22 cellular contexts compared by ENCODE assay signal in genomic region chr10:108899686-108900085, GRCh38.
DNase-seq lines count a peak whose midpoint lies in the region; ATAC-seq, FAIRE-seq and TF ChIP-seq lines count a peak whose summit lies in the region.
"Had no signal": no experiment of that assay in that cellular context is flagged by ENCODE, and none has a peak within 500 bp of the region (broad histone marks: within the 10 kb centered on the region; RNA-seq: fewer than 3 reads in every experiment).

No MANE protein-coding gene starts in this region.

- H2AFZ ChIP-seq in OCI-LY3 (ENCODE audit: low read depth, low read length) (no peak overlapping the region), astrocyte (ENCODE audit: low read depth, low read length) (no peak overlapping the region), neural cell (ENCODE audit: low read depth, low read length) (peak overlapping the region; percentile 25)

- no peaks in the 10 kb centered on the region for H3F3A ChIP-seq in neural cell (ENCODE audit: insufficient read depth, low read length, poor library complexity, severe bottlenecking)

- H3K79me2 ChIP-seq in OCI-LY3 (ENCODE audit: low read length): peaks cover 66% of the 10 kb centered on the region
- H3K79me2 ChIP-seq in astrocyte (ENCODE audit: insufficient read depth, low read length): no peaks in the 10 kb centered on the region
- H3K79me2 ChIP-seq in neural cell (replicated peaks; ENCODE audit: insufficient read depth, low read length): no peaks in the 10 kb centered on the region

- TF ChIP-seq CTCF in OCI-LY3 (IDR thresholded peaks at IDR 0.05; ENCODE audit: low read depth, low read length) (peak; percentile 45), astrocyte (IDR thresholded peaks at IDR 0.05; ENCODE audit: insufficient read depth, low read depth, low read length) (no peak), neural cell (IDR thresholded peaks at IDR 0.05; ENCODE audit: poor library complexity, severe bottlenecking) (no peak)

- no peaks in the 10 kb centered on the region for H3K27me3 Mint-ChIP-seq in astrocyte (ENCODE audit: low read depth, unreplicated experiment)
- H3K27me3 Mint-ChIP-seq: CD4-positive, CD25-positive, alpha-beta regulatory T cell had no signal

- H3K4me1 Mint-ChIP-seq in astrocyte (ENCODE audit: low read depth, unreplicated experiment): peaks cover 16% of the 10 kb centered on the region
- H3K4me1 Mint-ChIP-seq: CD4-positive, CD25-positive, alpha-beta regulatory T cell had no signal

- H3K36me3 Mint-ChIP-seq in astrocyte (ENCODE audit: low read depth, unreplicated experiment): no peaks in the 10 kb centered on the region
- H3K36me3 Mint-ChIP-seq: CD4-positive, CD25-positive, alpha-beta regulatory T cell had no signal

- DNase-seq in ELR (ENCODE audit: low read depth) (peak; percentile 15), astrocyte (ENCODE audit: low read depth) (no peak), right cardiac atrium (no peak), NCI-H345 (lab: John Stamatoyannopoulos, UW) (no peak), midbrain (lab: John Stamatoyannopoulos, UW) (no peak)
- DNase-seq: CD4-positive, CD25-positive, alpha-beta regulatory T cell; DMS79; KBM-7; NCI-H1105; NCI-H146; NCI-H2029; NCI-H2227 treated with DMSO at 0.1 percent for 48 hours; NCI-H510A treated with DMSO at 0.1 percent for 48 hours; NCI-H774; OCI-M1 had no signal

- H3K36me3 ChIP-seq in OCI-LY3 (replicated peaks; ENCODE audit: low read depth, low read length) (no peaks in the 10 kb centered on the region), astrocyte (ENCODE audit: insufficient read depth, low read length) (no peaks in the 10 kb centered on the region), neural cell (ENCODE audit: insufficient read depth, low read length) (no peaks in the 10 kb centered on the region)

- peak overlapping the region; percentile 59 for H3K4me3 ChIP-seq in OCI-LY3 (ENCODE audit: low read length)
- no peak overlapping the region for H3K4me3 ChIP-seq in astrocyte (ENCODE audit: insufficient read depth, low read depth, low read length)
- H3K4me3 ChIP-seq in neural cell (ENCODE audit: low read length): no peak overlapping the region
- H3K4me3 ChIP-seq in right cardiac atrium (ENCODE audit: low read length): no peak overlapping the region
- H3K4me3 ChIP-seq: A549, GM12878 had no signal

- no peak for FAIRE-seq in astrocyte (lab: Jason Lieb, UNC)
- FAIRE-seq: A549, GM12878, H54 had no signal

- H3K27ac Mint-ChIP-seq in astrocyte (ENCODE audit: unreplicated experiment): peak overlapping the region; percentile 16
- H3K27ac Mint-ChIP-seq: CD4-positive, CD25-positive, alpha-beta regulatory T cell had no signal

- peak overlapping the region; percentile 65 for H3K4me2 ChIP-seq in OCI-LY3 (ENCODE audit: low read length)
- H3K4me2 ChIP-seq in astrocyte (ENCODE audit: low read length): peak overlapping the region; percentile 30
- H3K4me2 ChIP-seq in neural cell (ENCODE audit: low read length): no peak overlapping the region
- H3K4me2 ChIP-seq: A549 had no signal

- WGBS in right cardiac atrium: 51% methylated on average over 3 of the region's 3 CpGs

- ATAC-seq in right cardiac atrium: no peak
- ATAC-seq in HG03432 (IDR thresholded peaks at IDR 0.05; ENCODE audit: unreplicated experiment): no peak
- ATAC-seq: A549, GM12878, Right ventricle myocardium inferior had no signal

- no peaks in the 10 kb centered on the region for H3K9me3 ChIP-seq in OCI-LY3 (ENCODE audit: insufficient read depth, low read length)
- H3K9me3 ChIP-seq in astrocyte (ENCODE audit: insufficient read depth, low read depth, low read length): no peaks in the 10 kb centered on the region
- no peaks in the 10 kb centered on the region for H3K9me3 ChIP-seq in neural cell (ENCODE audit: low read length)
- no peaks in the 10 kb centered on the region for H3K9me3 ChIP-seq in right cardiac atrium (ENCODE audit: control insufficient read depth, low read length)
- H3K9me3 ChIP-seq: A549 had no signal

- no peaks in the 10 kb centered on the region for H3K9me2 ChIP-seq in neural cell (ENCODE audit: insufficient read depth, low read length)

- peak; percentile 25 for TF ChIP-seq RAD21 in neural cell (conservative IDR thresholded peaks at IDR 0.05)

- H3K9ac ChIP-seq in OCI-LY3 (ENCODE audit: low read length) (peak overlapping the region; percentile 80), astrocyte (ENCODE audit: low read length) (no peak overlapping the region), neural cell (ENCODE audit: low read length) (no peak overlapping the region)

- intact Hi-C loops in right cardiac atrium (cut with DNase I): no loop called here

- no peaks in the 10 kb centered on the region for H3K27me3 ChIP-seq in OCI-LY3 (ENCODE audit: low read depth, low read length)
- no peaks in the 10 kb centered on the region for H3K27me3 ChIP-seq in astrocyte (ENCODE audit: insufficient read depth, low read length)
- no peaks in the 10 kb centered on the region for H3K27me3 ChIP-seq in neural cell (ENCODE audit: insufficient read depth, low read depth, low read length)
- no peaks in the 10 kb centered on the region for H3K27me3 ChIP-seq in right cardiac atrium (ENCODE audit: control insufficient read depth, insufficient read depth)

- no peak for TF ChIP-seq EP300 in neural cell (conservative IDR thresholded peaks at IDR 0.05; ENCODE audit: poor library complexity, severe bottlenecking)

- H4K20me1 ChIP-seq in OCI-LY3 (ENCODE audit: insufficient read depth, low read length) (no peaks in the 10 kb centered on the region), astrocyte (ENCODE audit: insufficient read depth, low read length) (no peaks in the 10 kb centered on the region), neural cell (ENCODE audit: insufficient read depth) (no peaks in the 10 kb centered on the region)

- no peak overlapping the region for H3K4me3 Mint-ChIP-seq in astrocyte (ENCODE audit: unreplicated experiment)
- H3K4me3 Mint-ChIP-seq: CD4-positive, CD25-positive, alpha-beta regulatory T cell had no signal

- H3K4me1 ChIP-seq in OCI-LY3 (ENCODE audit: low read length) (peaks cover 96% of the 10 kb centered on the region), astrocyte (ENCODE audit: insufficient read depth, low read length) (no peaks in the 10 kb centered on the region), right cardiac atrium (ENCODE audit: control insufficient read depth, insufficient read depth, low read length) (no peaks in the 10 kb centered on the region)
- H3K4me1 ChIP-seq: A549 had no signal

- no peaks in the 10 kb centered on the region for H3K9me3 Mint-ChIP-seq in astrocyte (ENCODE audit: unreplicated experiment)

- H3K27ac ChIP-seq in OCI-LY3 (ENCODE audit: low read length) (peak overlapping the region; percentile 100), astrocyte (ENCODE audit: low read depth, low read length) (no peak overlapping the region), neural cell (ENCODE audit: low read length) (peak overlapping the region; percentile 18), right cardiac atrium (ENCODE audit: low read length) (no peak overlapping the region)
- H3K27ac ChIP-seq: A549 had no signal

TF ChIP-seq in neural cell, 6 proteins besides CTCF, POLR2A, EP300 and RAD21:
- TF ChIP-seq REST (IDR thresholded peaks at IDR 0.05; ENCODE audit: borderline replicate concordance) (peak; percentile 28), SMC3 (conservative IDR thresholded peaks at IDR 0.05; ENCODE audit: poor library complexity) (no peak)

Comparison
In these comparisons a context has a peak if more than half of its experiments do, and no peak if none do; other contexts are left out.
1. H3K27ac ChIP-seq: peak in OCI-LY3 (single experiment) and neural cell (single experiment); none in astrocyte (single experiment) and right cardiac atrium (single experiment).